In genomic region chr7:6798047-6798446, GRCh38 we compare ENCODE assay signal across 2 cellular contexts. TPM values are rescaled to one million over a fixed set of nuclear protein-coding genes. Genes with fewer than 3 reads are reported as not detected.
"Had no signal": no experiment of that assay in that cellular context is flagged by ENCODE, and none has a peak within 500 bp of the region (broad histone marks: within the 10 kb centered on the region; RNA-seq: fewer than 3 reads in every experiment).

No MANE protein-coding gene starts in this region.

RNA-seq across cellular contexts. Expression of gene RSPH10B2, which starts 44.1 kb away (rescaled TPM):
- total RNA-seq: activated naive CD4-positive, alpha-beta T cell treated with anti-CD3 and anti-CD28 coated beads for 36 hours; body of pancreas had no signal
